ENCODE assay signal across 14 cellular contexts in genomic region chr2:202196727-202197126, GRCh38.
"Had no signal": no experiment of that assay in that cellular context is flagged by ENCODE, and none has a peak within 500 bp of the region (broad histone marks: within the 10 kb centered on the region; RNA-seq: fewer than 3 reads in every experiment).

No MANE protein-coding gene starts in this region.

- FAIRE-seq: endothelial cell of umbilical vein had no signal

- DNase-seq: activated CD4-positive, alpha-beta T cell treated with anti-CD3 and anti-CD28 coated beads, Interleukin-2, amount 50 U/mL, for 1 hour; activated naive CD4-positive, alpha-beta T cell; activated naive CD8-positive, alpha-beta T cell treated with anti-CD3 and anti-CD28 coated beads for 36 hours; amniotic stem cell; effector CD8-positive, alpha-beta T cell; esophagus squamous epithelium; mesenchymal stem cell; naive thymus-derived CD4-positive, alpha-beta T cell; stimulated activated CD4-positive, alpha-beta T cell treated with anti-CD3 and anti-CD28 coated beads, Interleukin-2, amount 100 ng/mL, for 24 hours; stimulated activated naive CD8-positive, alpha-beta T cell treated with anti-CD3 and anti-CD28 coated beads, Interleukin-15, Interleukin-2, amounts not matched to agents 100 U/mL and 50 U/mL, for 24 hours; substantia nigra; tibial artery; uterus had no signal
